In the genomic region with DNA sequence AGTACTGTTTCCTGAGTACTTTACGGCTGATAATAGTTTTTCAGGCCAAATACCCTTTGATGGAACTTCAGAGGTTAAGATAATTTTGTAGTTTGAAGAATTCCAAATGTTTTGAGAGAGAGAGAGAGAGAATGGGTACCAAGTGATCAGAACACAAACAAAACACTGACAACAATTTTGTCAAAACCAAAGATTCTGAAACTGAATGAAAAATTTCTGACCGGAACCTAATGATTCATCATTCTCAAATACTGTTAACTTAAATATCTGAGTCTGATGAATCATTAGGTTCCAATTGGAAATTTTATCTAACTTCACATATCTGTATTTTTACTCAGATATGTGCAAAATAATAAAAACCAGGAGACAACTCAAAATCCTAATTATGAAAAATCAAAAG, we compare ENCODE assay signal across 18 cellular contexts.
"Had no signal": no experiment of that assay in that cellular context is flagged by ENCODE, and none has a peak within 500 bp of the region (broad histone marks: within the 10 kb centered on the region; RNA-seq: fewer than 3 reads in every experiment).

No MANE protein-coding gene starts in this region.

- H3K27me3 ChIP-seq: adrenal gland, tibial artery had no signal

- DNase-seq: activated CD4-positive, alpha-beta T cell treated with anti-CD3 and anti-CD28 coated beads, Interleukin-2, amount 10 ng/mL, durations not matched to agents 7 days and 5 days; activated CD8-positive, alpha-beta memory T cell treated with anti-CD3 and anti-CD28 coated beads, Interleukin-2, amount 50 U/mL, for 48 hours; activated naive CD4-positive, alpha-beta T cell; adrenal gland; caudate nucleus; effector CD8-positive, alpha-beta T cell; foreskin melanocyte; kidney glomerular epithelial cell; mesendoderm; right cardiac atrium; stimulated activated CD4-positive, alpha-beta T cell treated with anti-CD3 and anti-CD28 coated beads, Interleukin-4, amount 100 ng/mL, for 24 hours; stimulated activated naive CD4-positive, alpha-beta T cell; tibial artery had no signal

- H3K27ac ChIP-seq: adrenal gland, coronary artery, skin epidermis, tibial artery had no signal

- H3K9me3 ChIP-seq: adrenal gland, tibial artery had no signal

- H3K4me3 Mint-ChIP-seq: activated CD4-positive, alpha-beta T cell treated with anti-CD3 and anti-CD28 coated beads, Interleukin-2, amount 10 ng/mL, durations not matched to agents 7 days and 5 days; activated T-helper 1 cell treated with anti-CD3 and anti-CD28 coated beads, Interleukin-12 subunit alpha, Interleukin-12 subunit beta, Interleukin-2, Interleukin-4 antibody, amounts not matched to agents 30 ng/mL and 10 ng/mL and 1 ng/mL, durations not matched to agents 14 hours and 24 hours and 36 hours; natural killer cell treated with Interleukin-12 subunit alpha and Interleukin-12 subunit beta and Interleukin-15 and Interleukin-18, amount 100 ng/mL, for 72 hours had no signal

- H3K27me3 Mint-ChIP-seq: activated CD4-positive, alpha-beta T cell treated with anti-CD3 and anti-CD28 coated beads, Interleukin-2, amount 10 ng/mL, durations not matched to agents 7 days and 5 days; natural killer cell treated with Interleukin-12 subunit alpha and Interleukin-12 subunit beta and Interleukin-15 and Interleukin-18, amount 100 ng/mL, for 72 hours; progenitor cell of endocrine pancreas had no signal

- H3K27ac Mint-ChIP-seq: activated CD4-positive, alpha-beta T cell treated with anti-CD3 and anti-CD28 coated beads, Interleukin-2, amount 10 ng/mL, durations not matched to agents 7 days and 5 days; activated T-helper 1 cell treated with anti-CD3 and anti-CD28 coated beads, Interleukin-12 subunit alpha, Interleukin-12 subunit beta, Interleukin-2, Interleukin-4 antibody, amounts not matched to agents 30 ng/mL and 10 ng/mL and 1 ng/mL, durations not matched to agents 14 hours and 24 hours and 36 hours; natural killer cell treated with Interleukin-12 subunit alpha and Interleukin-12 subunit beta and Interleukin-15 and Interleukin-18, amount 100 ng/mL, for 72 hours; progenitor cell of endocrine pancreas had no signal

- H3K9me3 Mint-ChIP-seq: activated CD4-positive, alpha-beta T cell treated with anti-CD3 and anti-CD28 coated beads, Interleukin-2, amount 10 ng/mL, durations not matched to agents 7 days and 5 days; activated T-helper 1 cell treated with anti-CD3 and anti-CD28 coated beads, Interleukin-12 subunit alpha, Interleukin-12 subunit beta, Interleukin-2, Interleukin-4 antibody, amounts not matched to agents 30 ng/mL and 10 ng/mL and 1 ng/mL, durations not matched to agents 14 hours and 24 hours and 36 hours; natural killer cell treated with Interleukin-12 subunit alpha and Interleukin-12 subunit beta and Interleukin-15 and Interleukin-18, amount 100 ng/mL, for 72 hours had no signal

- H3K4me3 ChIP-seq: adrenal gland, coronary artery, skin epidermis, tibial artery had no signal

- H3K36me3 ChIP-seq: adrenal gland had no signal
